Comparison of ENCODE assay signal across 8 cellular contexts in genomic region chr10:69318087-69318996, GRCh38. TPM values are rescaled to one million over a fixed set of nuclear protein-coding genes. Genes with fewer than 3 reads are reported as not detected.
DNase-seq lines count a peak whose midpoint lies in the region; ATAC-seq and FAIRE-seq lines count a peak whose summit lies in the region.

No MANE protein-coding gene starts in this region.

- no peaks in the 10 kb centered on the region for H3K36me3 Mint-ChIP-seq in natural killer cell treated with Interleukin-12 subunit alpha and Interleukin-12 subunit beta and Interleukin-15 and Interleukin-18, amount 100 ng/mL, for 72 hours

- H3K9me3 Mint-ChIP-seq in natural killer cell treated with Interleukin-12 subunit alpha and Interleukin-12 subunit beta and Interleukin-15 and Interleukin-18, amount 100 ng/mL, for 72 hours: no peaks in the 10 kb centered on the region

- no peaks in the 10 kb centered on the region for H3K27me3 Mint-ChIP-seq in natural killer cell treated with Interleukin-12 subunit alpha and Interleukin-12 subunit beta and Interleukin-15 and Interleukin-18, amount 100 ng/mL, for 72 hours

- no peak for FAIRE-seq in RCC 7860 (lab: Jason Lieb, UNC)

- H3K27ac Mint-ChIP-seq in natural killer cell treated with Interleukin-12 subunit alpha and Interleukin-12 subunit beta and Interleukin-15 and Interleukin-18, amount 100 ng/mL, for 72 hours: peak overlapping the region; percentile 97 to 99

- DNase-seq in DMS53 (lab: John Stamatoyannopoulos, UW) (peak; percentile 96), HuH-7.5 (ENCODE audit: low spot score) (peak; percentile 83), RCC 7860 (ENCODE audit: low spot score) (peak; percentile 68), fibroblast of peridontal ligament (ENCODE audit: extremely low read depth) (peak; percentile 66)
- DNase-seq in activated T-helper 1 cell treated with anti-CD3 and anti-CD28 coated beads, Interleukin-2, amount 50 U/mL, for 16 hours (ENCODE audit: low read depth in 1 of 2, low spot score in 1 of 2): peak; percentile 76 to 88
- DNase-seq in natural killer cell treated with Interleukin-12 subunit alpha and Interleukin-12 subunit beta and Interleukin-15 and Interleukin-18, amount 100 ng/mL, for 72 hours (ENCODE audit: low spot score): peak; percentile 96
- peak; percentile 95 for DNase-seq in stimulated activated naive CD8-positive, alpha-beta T cell treated with anti-CD3 and anti-CD28 coated beads, Interleukin-15, Interleukin-2, amounts not matched to agents 100 U/mL and 50 U/mL, for 24 hours

- peak overlapping the region; percentile 97 for H3K4me3 Mint-ChIP-seq in natural killer cell treated with Interleukin-12 subunit alpha and Interleukin-12 subunit beta and Interleukin-15 and Interleukin-18, amount 100 ng/mL, for 72 hours

- ATAC-seq in GM21515 (IDR thresholded peaks at IDR 0.05; ENCODE audit: unreplicated experiment): peak; percentile 74
- ATAC-seq in natural killer cell treated with Interleukin-12 subunit alpha and Interleukin-12 subunit beta and Interleukin-15 and Interleukin-18, amount 100 ng/mL, for 72 hours: peak; percentile 92 to 96
- ATAC-seq in stimulated activated naive CD8-positive, alpha-beta T cell treated with anti-CD3 and anti-CD28 coated beads, Interleukin-15, Interleukin-2, amounts not matched to agents 100 U/mL and 50 U/mL, for 24 hours: peak; percentile 88

- peaks cover 24 to 36% of the 10 kb centered on the region in 2 donors for H3K4me1 Mint-ChIP-seq in natural killer cell treated with Interleukin-12 subunit alpha and Interleukin-12 subunit beta and Interleukin-15 and Interleukin-18, amount 100 ng/mL, for 72 hours (ENCODE audit: low read depth in 2 of 2)

RNA-seq across cellular contexts. Expression of gene HK1, which starts 40.0 kb away (rescaled TPM):
- total RNA-seq in natural killer cell treated with Interleukin-12 subunit alpha and Interleukin-12 subunit beta and Interleukin-15 and Interleukin-18, amount 100 ng/mL, for 72 hours: 100 to 1,000 TPM; 169 to 185 TPM

Comparison
In these comparisons a context has a peak if more than half of its experiments do, and no peak if none do; other contexts are left out.
1. Peak in every context shown above with its lines: DNase-seq and ATAC-seq.